23 cellular contexts compared by ENCODE assay signal in genomic region chr4:88713782-88714181, GRCh38.
"Had no signal": no experiment of that assay in that cellular context is flagged by ENCODE, and none has a peak within 500 bp of the region (broad histone marks: within the 10 kb centered on the region; RNA-seq: fewer than 3 reads in every experiment).

No MANE protein-coding gene starts in this region.

- DNase-seq: IMR-90, Karpas-422, KG1, MG63, NCI-H1092, NCI-H1105 treated with DMSO at 0.1 percent for 48 hours, NCI-H1436, NCI-H187, NCI-H2029, NCI-H2081 treated with DMSO at 0.1 percent for 48 hours, NCI-H2171, NCI-H226, NCI-H446, NCI-H510A, NCI-H524 treated with DMSO at 0.1 percent for 48 hours, NCI-H69, NCI-H774, Right ventricle myocardium superior, RPMI8226, SIG-M5 had no signal

- H3K9me3 ChIP-seq: MG63 had no signal

- ATAC-seq: HepG2 had no signal

- H3K27ac ChIP-seq: SJSA1, SK-N-MC had no signal

- H3K27me3 ChIP-seq: MG63, SJSA1 had no signal
